ENCODE assay signal across 8 cellular contexts in the genomic region with DNA sequence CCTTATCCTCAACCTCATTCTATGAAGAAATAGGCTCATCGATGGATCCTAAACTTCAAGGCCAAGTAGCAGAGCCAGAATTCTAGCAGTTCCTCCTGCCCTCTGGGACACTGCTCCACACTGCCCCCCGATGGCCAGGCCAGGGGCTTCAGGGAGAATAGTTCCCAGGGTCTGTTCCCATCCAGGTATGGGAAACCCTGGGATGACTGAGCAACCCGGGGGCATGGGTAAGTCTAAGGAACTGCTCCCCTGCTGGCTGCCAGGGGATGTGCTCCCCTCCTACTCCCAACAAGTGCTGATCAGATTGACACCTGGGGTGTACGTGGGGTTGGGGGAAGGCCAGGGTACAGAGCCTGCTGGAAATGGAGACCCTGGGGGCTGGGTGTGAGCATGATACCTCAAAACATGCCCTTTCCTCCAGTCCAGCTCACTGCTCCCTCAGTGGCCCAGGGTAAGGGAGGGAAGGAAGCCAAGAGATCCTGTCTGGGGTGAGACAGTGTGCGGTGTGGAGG. TPM values are rescaled to one million over a fixed set of nuclear protein-coding genes. Genes with fewer than 3 reads are reported as not detected.
DNase-seq lines count a peak whose midpoint lies in the region; ATAC-seq and TF ChIP-seq lines count a peak whose summit lies in the region.

No MANE protein-coding gene starts in this region.

- H3K9me3 ChIP-seq in neural progenitor cell (ENCODE audit: low read depth) = no peaks in the 10 kb centered on the region

- no peaks in the 10 kb centered on the region for H3K9me3 Mint-ChIP-seq in neural progenitor cell

- no peak overlapping the region for H3K27ac ChIP-seq in neural progenitor cell

- peaks cover 14% of the 10 kb centered on the region for H3K27me3 Mint-ChIP-seq in neural progenitor cell (ENCODE audit: insufficient read depth, low read depth)

- H3K27ac Mint-ChIP-seq in neural progenitor cell = no peak overlapping the region

- no peak overlapping the region for H3K4me3 Mint-ChIP-seq in neural progenitor cell

- H3K9ac ChIP-seq in neural progenitor cell = no peak overlapping the region

- peaks cover 14% of the 10 kb centered on the region for H4K20me1 ChIP-seq in neural progenitor cell (ENCODE audit: low read depth)

- peak; percentile 29 to 31 for DNase-seq in activated CD4-positive, alpha-beta T cell treated with anti-CD3 and anti-CD28 coated beads for 24 hours (ENCODE audit: low read depth in 2 of 2)
- DNase-seq in activated CD4-positive, alpha-beta T cell treated with anti-CD3 and anti-CD28 coated beads for 1 hour = no peak
- DNase-seq in NCI-H524 treated with DMSO at 0.1 percent for 48 hours (lab: John Stamatoyannopoulos, UW) = peak; percentile 25
- peak; percentile 79 for DNase-seq in activated CD8-positive, alpha-beta memory T cell treated with anti-CD3 and anti-CD28 coated beads, Interleukin-2, amount 50 U/mL, for 48 hours
- peak; percentile 26 for DNase-seq in fibroblast of gingiva (ENCODE audit: low read depth)
- peak; percentile 75 for DNase-seq in neural progenitor cell (ENCODE audit: low spot score)
- no peak for DNase-seq in NCI-H187 treated with DMSO at 0.1 percent for 48 hours (lab: John Stamatoyannopoulos, UW)

- no peaks in the 10 kb centered on the region for H3K79me2 ChIP-seq in neural progenitor cell (ENCODE audit: low read depth)

- H3F3A ChIP-seq in neural progenitor cell (ENCODE audit: low read depth) = peaks cover 5% of the 10 kb centered on the region

- no peaks in the 10 kb centered on the region for H3K4me1 ChIP-seq in neural progenitor cell

- H3K4me3 ChIP-seq in neural progenitor cell = no peak overlapping the region

- no peaks in the 10 kb centered on the region for H3K36me3 ChIP-seq in neural progenitor cell

- TF ChIP-seq CTCF in neural progenitor cell (IDR thresholded peaks at IDR 0.05) = peak; percentile 90

- no peak overlapping the region for H3K4me2 ChIP-seq in neural progenitor cell

- H3K4me1 Mint-ChIP-seq in neural progenitor cell = peaks cover 11% of the 10 kb centered on the region

- H3K27me3 ChIP-seq in neural progenitor cell = no peaks in the 10 kb centered on the region

- peaks cover 1% of the 10 kb centered on the region for H3K36me3 Mint-ChIP-seq in neural progenitor cell

- no peak overlapping the region for H2AFZ ChIP-seq in neural progenitor cell (replicated peaks)

- no peak for ATAC-seq in GM21723 (IDR thresholded peaks at IDR 0.05; ENCODE audit: unreplicated experiment)

RNA-seq across cellular contexts. Expression of a gene that starts 7.6 kb away (rescaled TPM):
- 22.7 and 37.4 TPM in 2 replicates for total RNA-seq in neural progenitor cell (ENCODE audit: low replicate concordance)

RNA-seq across cellular contexts. Expression of a gene that starts 8.9 kb away (rescaled TPM):
- total RNA-seq in neural progenitor cell (ENCODE audit: low replicate concordance) = not detected in 2 replicates

RNA-seq across cellular contexts. Expression of a gene that starts 22.7 kb away (rescaled TPM):
- not detected in 2 replicates for total RNA-seq in neural progenitor cell (ENCODE audit: low replicate concordance)

RNA-seq across cellular contexts. Expression of a gene that starts 37.8 kb away (rescaled TPM):
- 19.4 and 44.5 TPM in 2 replicates for total RNA-seq in neural progenitor cell (ENCODE audit: low replicate concordance)

RNA-seq across cellular contexts. Expression of a gene that starts 53.5 kb away (rescaled TPM):
- total RNA-seq in neural progenitor cell (ENCODE audit: low replicate concordance) = 18.3 and 25.4 TPM in 2 replicates

Comparison
In these comparisons a context has a peak if more than half of its experiments do, and no peak if none do; other contexts are left out.
1. DNase-seq: peak in activated CD4-positive, alpha-beta T cell treated with anti-CD3 and anti-CD28 coated beads for 24 hours (2 of 2), NCI-H524 treated with DMSO at 0.1 percent for 48 hours (single experiment), activated CD8-positive, alpha-beta memory T cell treated with anti-CD3 and anti-CD28 coated beads, Interleukin-2, amount 50 U/mL, for 48 hours (single experiment), fibroblast of gingiva (single experiment) and neural progenitor cell (single experiment); none in activated CD4-positive, alpha-beta T cell treated with anti-CD3 and anti-CD28 coated beads for 1 hour (single experiment) and NCI-H187 treated with DMSO at 0.1 percent for 48 hours (single experiment).